In the genomic region with DNA sequence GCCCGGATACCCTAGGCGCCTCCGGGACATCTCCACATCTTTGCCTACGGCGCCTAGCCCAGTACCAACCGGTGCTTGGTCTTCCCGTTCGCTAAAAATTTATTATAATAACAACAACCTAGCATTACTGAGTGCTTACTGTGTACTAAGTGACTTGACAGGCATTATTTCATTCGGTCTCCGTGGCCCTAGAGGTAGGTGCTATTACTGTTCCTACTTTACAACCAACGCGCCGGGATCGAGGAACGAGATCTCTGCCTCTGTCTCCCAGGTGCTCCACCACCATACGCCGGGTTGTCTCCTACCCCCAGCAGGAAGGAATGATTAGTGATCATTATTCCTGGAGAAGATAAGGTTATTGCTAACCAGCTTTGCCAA, we compare ENCODE assay signal across 8 cellular contexts. TPM values are rescaled to one million over a fixed set of nuclear protein-coding genes. Genes with fewer than 3 reads are reported as not detected.
A peak's percentile ranks its signal among the peaks of the same experiment; 100 is the strongest.
DNase-seq lines count a peak whose midpoint lies in the region; ATAC-seq and TF ChIP-seq lines count a peak whose summit lies in the region.

No MANE protein-coding gene starts in this region.

- no peaks in the 10 kb centered on the region; the same call in 1 of the 2 replicates for H3K9me3 ChIP-seq in AG04450 (ENCODE audit: control insufficient read depth, insufficient read depth, low read length)
- no peaks in the 10 kb centered on the region for H3K9me3 ChIP-seq in HUES64 (ENCODE audit: insufficient read depth, low read depth, low read length)
- H3K9me3 ChIP-seq in stomach = no peaks in the 10 kb centered on the region

- CTCF ChIA-PET in AG04450 (lab: Charles Lee) = no interaction called here

- no peaks in the 10 kb centered on the region for H3K36me3 ChIP-seq in HUES64 (ENCODE audit: insufficient read depth, low read length)
- no peaks in the 10 kb centered on the region for H3K36me3 ChIP-seq in kidney epithelial cell (ENCODE audit: control insufficient read depth, insufficient read depth, low read length)
- H3K36me3 ChIP-seq in stomach = no peaks in the 10 kb centered on the region

- POLR2A ChIA-PET in AG04450 (lab: Yijun Ruan, JAX) = interaction anchor here (0.6 to 1.4 kb wide), 2 partner anchors 20 to 66 kb away, joined by 3 to 4 read pairs; no protein-coding TSS in a partner anchor

- 3% methylated on average over 13 of the region's 17 CpGs for WGBS in HUES64
- WGBS in stomach, 5 donors = 6 to 14% (median 7%) methylated on average over 17 of the region's 17 CpGs

- peak overlapping the region; percentile 77 for H3K4me3 ChIP-seq in AG04450 (ENCODE audit: low read depth, low read length)
- H3K4me3 ChIP-seq in HUES64 (ENCODE audit: low read length) = peak overlapping the region; percentile 84
- H3K4me3 ChIP-seq in kidney epithelial cell (ENCODE audit: low read depth, low read length) = peak overlapping the region; percentile 84
- H3K4me3 ChIP-seq in stomach = peak overlapping the region; percentile 64 to 87 (median 80)

- no peak for TF ChIP-seq POLR2A in stomach (IDR thresholded peaks at IDR 0.05)

- TF ChIP-seq EP300 in stomach (IDR thresholded peaks at IDR 0.05) = no peak

- intact Hi-C loops in stomach (cut with DNase I; ENCODE audit: low total_unique reads) = no loop called here

- H3K4me1 ChIP-seq in HUES64 (ENCODE audit: insufficient read depth, low read length) (peaks cover 7% of the 10 kb centered on the region; the same call in 1 of the 2 replicates), stomach (peaks cover 26 to 49% (median 44%) of the 10 kb centered on the region in 4 donors)

- H3K27me3 ChIP-seq in AG04450 (ENCODE audit: control insufficient read depth, insufficient read depth, low read length) (peaks cover 8% of the 10 kb centered on the region), HUES64 (ENCODE audit: insufficient read depth, low read length) (peaks cover 19% of the 10 kb centered on the region), kidney epithelial cell (ENCODE audit: control insufficient read depth, insufficient read depth, low read length) (no peaks in the 10 kb centered on the region), stomach (no peaks in the 10 kb centered on the region)

- DNase-seq in AG04450 (ENCODE audit: low read depth, low spot score) (no peak), kidney epithelial cell (ENCODE audit: low read depth) (no peak), stomach (no peak)
- DNase-seq in stimulated activated CD4-positive, alpha-beta T cell treated with anti-CD3 and anti-CD28 coated beads, Interleukin-4, amount 100 ng/mL, for 4 hours = no peak

- peak overlapping the region; percentile 66; the same call in 1 of the 2 replicates for H3K9ac ChIP-seq in HUES64 (ENCODE audit: low read depth, low read length)

- H3K27ac ChIP-seq in AG04450 (ENCODE audit: low read depth, low read length) (peak overlapping the region; percentile 68), HUES64 (ENCODE audit: low read depth, low read length) (no peak overlapping the region), angular gyrus (ENCODE audit: low read depth, low read length) (peak overlapping the region; percentile 92), stomach (peak overlapping the region; percentile 86 to 94 (median 91))

- TF ChIP-seq CTCF in AG04450 (IDR thresholded peaks at IDR 0.05; ENCODE audit: low read depth, low read length) (peak; percentile 20), kidney epithelial cell (IDR thresholded peaks at IDR 0.05; ENCODE audit: insufficient read depth, low read length, poor library complexity, severe bottlenecking) (peak; percentile 11), stomach (IDR thresholded peaks at IDR 0.05) (peak in 1 of 7 experiments; percentile 20)

- ATAC-seq in GM19395 (IDR thresholded peaks at IDR 0.05; ENCODE audit: unreplicated experiment) (peak; percentile 38), HG02870 (IDR thresholded peaks at IDR 0.05; ENCODE audit: unreplicated experiment) (no peak)

RNA-seq across cellular contexts. Expression of a gene that starts 0.7 kb away (rescaled TPM):
- 32.4 and 35.7 TPM in 2 replicates for polyA plus RNA-seq in AG04450 (2011; rRNA removed)
- polyA minus RNA-seq in AG04450 (2011; rRNA and poly(A)+ RNA removed) = 33.1 and 43.8 TPM in 2 replicates
- 41.0 TPM for polyA plus RNA-seq in HUES64 (2013, experiment 1 of 2)
- 45.4 TPM for polyA plus RNA-seq in HUES64 (2013, experiment 2 of 2)
- total RNA-seq in kidney epithelial cell = 90.9 and 98.5 TPM in 2 replicates
- 100 to 1,000 TPM in 1 of 5 donors, 10 to 100 TPM in 4; 39.1 to 175 (median 45.1) TPM for total RNA-seq in stomach
- 10 to 100 TPM; 47.8 to 49.6 (median 47.8) TPM for polyA plus RNA-seq in stomach
